ENCODE assay signal across 17 cellular contexts in genomic region chr22:19055801-19056200, GRCh38.
"Had no signal": no experiment of that assay in that cellular context is flagged by ENCODE, and none has a peak within 500 bp of the region (broad histone marks: within the 10 kb centered on the region; RNA-seq: fewer than 3 reads in every experiment).

No MANE protein-coding gene starts in this region.

- H3K27ac ChIP-seq: adrenal gland, SJCRH30, VCaP had no signal

- H3K4me3 ChIP-seq: adrenal gland, SJCRH30 had no signal

- H3K27me3 ChIP-seq: adrenal gland, SJCRH30 had no signal

- H3K4me1 ChIP-seq: SJCRH30 had no signal

- H3K9me3 ChIP-seq: adrenal gland, SJCRH30 had no signal

- DNase-seq: activated CD4-positive, alpha-beta T cell treated with anti-CD3 and anti-CD28 coated beads for 36 hours; activated CD4-positive, alpha-beta T cell treated with anti-CD3 and anti-CD28 coated beads, Interleukin-2, amount 50 U/mL, for 48 hours; activated naive CD4-positive, alpha-beta T cell treated with anti-CD3 and anti-CD28 coated beads, Interleukin-2, amount 50 U/mL, for 16 hours; activated T-cell treated with anti-CD3 and anti-CD28 coated beads, Interleukin-2, amount 50 U/mL, for 1 hour; cerebellar nuclear complex; cortex of kidney; hypothalamus; left ventricle myocardium superior; mesendoderm; nucleus accumbens; retina; SJCRH30; stimulated activated naive CD8-positive, alpha-beta T cell treated with anti-CD3 and anti-CD28 coated beads, Interleukin-15, Interleukin-2, amounts not matched to agents 100 U/mL and 50 U/mL, for 24 hours; T-helper 2 cell; trophoblast cell had no signal
